Comparison of ENCODE assay signal across 12 cellular contexts in the genomic region with DNA sequence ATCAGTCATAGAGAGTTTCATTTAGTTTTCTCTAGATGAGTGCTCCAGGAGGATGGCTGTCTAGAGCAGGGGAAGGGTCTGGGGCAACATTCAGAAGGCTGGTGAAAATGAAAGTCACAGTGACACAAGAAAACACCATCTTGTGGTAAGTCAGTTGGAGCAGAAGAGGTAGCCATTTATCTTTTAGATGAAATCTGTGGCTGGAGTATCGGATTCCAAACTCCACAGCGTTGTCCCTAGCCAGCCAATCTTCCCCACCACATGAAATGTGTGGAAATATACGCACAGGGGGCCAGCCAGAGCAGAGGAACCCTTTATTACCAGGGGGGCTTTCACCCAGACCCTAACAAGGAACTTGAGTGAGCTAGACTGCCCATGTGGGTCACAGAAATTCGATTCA. TPM values are rescaled to one million over a fixed set of nuclear protein-coding genes. Genes with fewer than 3 reads are reported as not detected.
DNase-seq lines count a peak whose midpoint lies in the region; ATAC-seq, FAIRE-seq and TF ChIP-seq lines count a peak whose summit lies in the region.
"Had no signal": no experiment of that assay in that cellular context is flagged by ENCODE, and none has a peak within 500 bp of the region (broad histone marks: within the 10 kb centered on the region; RNA-seq: fewer than 3 reads in every experiment).

No MANE protein-coding gene starts in this region.

- no peaks in the 10 kb centered on the region for H3K36me3 ChIP-seq in CD4-positive, CD25-positive, alpha-beta regulatory T cell (ENCODE audit: control insufficient read depth, insufficient read depth, low read length)
- no peaks in the 10 kb centered on the region for H3K36me3 ChIP-seq in mesenchymal stem cell (ENCODE audit: control insufficient read depth in 1 of 2, insufficient read depth in 2 of 2, low read depth in 1 of 2, low read length in 2 of 2)
- H3K36me3 ChIP-seq: esophagus muscularis mucosa, sigmoid colon had no signal

- no peak overlapping the region for H2AFZ ChIP-seq in mesenchymal stem cell (ENCODE audit: low read depth, low read length)

- no peak for TF ChIP-seq POLR2A in GM12891 (IDR thresholded peaks at IDR 0.05; ENCODE audit: low read depth, low read length)

- no peaks in the 10 kb centered on the region for H3K9me3 Mint-ChIP-seq in CD4-positive, CD25-positive, alpha-beta regulatory T cell
- no peaks in the 10 kb centered on the region for H3K9me3 Mint-ChIP-seq in T-helper 1 cell treated with Interleukin-12 subunit alpha and Interleukin-12 subunit beta and Interleukin-4 antibody, amounts not matched to agents 30 μg/mL and 1 μg/mL, for 36 hours

- H3K4ac ChIP-seq in mesenchymal stem cell (ENCODE audit: low read depth in 1 of 2, low read length in 2 of 2) = peak overlapping the region in 1 of 2 experiments; percentile 35

- WGBS in mesenchymal stem cell = 94% methylated on average over 4 of the region's 4 CpGs

- peak in 1 of 3 donors; percentile 70 for DNase-seq in CD4-positive, CD25-positive, alpha-beta regulatory T cell
- DNase-seq in GM12891 (ENCODE audit: insufficient read length, low spot score) (no peak), mesenchymal stem cell (no peak), foreskin keratinocyte (no peak), NCI-H187 (lab: John Stamatoyannopoulos, UW) (no peak)
- DNase-seq: NCI-H1105 treated with DMSO at 0.1 percent for 48 hours, sigmoid colon had no signal

- no peak overlapping the region for H2BK15ac ChIP-seq in mesenchymal stem cell (ENCODE audit: low read depth, poor library complexity, severe bottlenecking)

- no peak overlapping the region for H3K14ac ChIP-seq in mesenchymal stem cell (ENCODE audit: low read length in 2 of 2)

- H3K36me3 Mint-ChIP-seq in CD4-positive, CD25-positive, alpha-beta regulatory T cell = peaks cover 8% of the 10 kb centered on the region
- H3K36me3 Mint-ChIP-seq in T-helper 1 cell treated with Interleukin-12 subunit alpha and Interleukin-12 subunit beta and Interleukin-4 antibody, amounts not matched to agents 30 μg/mL and 1 μg/mL, for 36 hours (ENCODE audit: low read depth) = peaks cover 37% of the 10 kb centered on the region

- no peak for ATAC-seq in CD4-positive, CD25-positive, alpha-beta regulatory T cell (ENCODE audit: low read depth in 2 of 2)
- no peak for ATAC-seq in GM21526 (IDR thresholded peaks at IDR 0.05; ENCODE audit: low FRiP score, unreplicated experiment)
- ATAC-seq in foreskin keratinocyte = no peak
- ATAC-seq in HG03457 (IDR thresholded peaks at IDR 0.05; ENCODE audit: unreplicated experiment) = no peak

- H2BK5ac ChIP-seq in mesenchymal stem cell (ENCODE audit: low read depth, low read length, poor library complexity, severe bottlenecking) = no peak overlapping the region

- H3K23ac ChIP-seq in mesenchymal stem cell (ENCODE audit: low read length in 2 of 2) = no peak overlapping the region

- H2BK12ac ChIP-seq in mesenchymal stem cell (ENCODE audit: low read length in 2 of 2) = no peak overlapping the region

- H3K27me3 ChIP-seq in CD4-positive, CD25-positive, alpha-beta regulatory T cell (ENCODE audit: control insufficient read depth, insufficient read depth, low read length) = no peaks in the 10 kb centered on the region
- H3K27me3 ChIP-seq in mesenchymal stem cell (ENCODE audit: control insufficient read depth in 1 of 2, insufficient read depth in 1 of 2, low read length in 2 of 2) (no peaks in the 10 kb centered on the region), foreskin keratinocyte (no peaks in the 10 kb centered on the region)
- H3K27me3 ChIP-seq: esophagus muscularis mucosa, sigmoid colon had no signal

- peaks cover 100% of the 10 kb centered on the region for H3K4me1 ChIP-seq in CD4-positive, CD25-positive, alpha-beta regulatory T cell (ENCODE audit: control insufficient read depth, insufficient read depth, low read length, poor library complexity, severe bottlenecking)
- H3K4me1 ChIP-seq in mesenchymal stem cell (ENCODE audit: control insufficient read depth, insufficient read depth, low read depth, low read length) (peaks cover 8% of the 10 kb centered on the region), foreskin keratinocyte (peaks cover 10% of the 10 kb centered on the region)

- H3K18ac ChIP-seq in mesenchymal stem cell (ENCODE audit: low read depth in 1 of 2, low read length in 2 of 2) = no peak overlapping the region

- H3K27ac ChIP-seq in CD4-positive, CD25-positive, alpha-beta regulatory T cell (ENCODE audit: insufficient read depth, low read length, poor library complexity, severe bottlenecking) = peak overlapping the region; percentile 85
- H3K27ac ChIP-seq in mesenchymal stem cell (ENCODE audit: low read length, poor library complexity, severe bottlenecking) (no peak overlapping the region), foreskin keratinocyte (no peak overlapping the region)
- H3K27ac ChIP-seq: esophagus muscularis mucosa, sigmoid colon had no signal

- no peak overlapping the region for H4K8ac ChIP-seq in mesenchymal stem cell (ENCODE audit: low read length)

- H3K4me3 Mint-ChIP-seq in CD4-positive, CD25-positive, alpha-beta regulatory T cell = peak overlapping the region; percentile 85 to 92 (median 91)
- peak overlapping the region; percentile 88 for H3K4me3 Mint-ChIP-seq in T-helper 1 cell treated with Interleukin-12 subunit alpha and Interleukin-12 subunit beta and Interleukin-4 antibody, amounts not matched to agents 30 μg/mL and 1 μg/mL, for 36 hours

- FAIRE-seq in GM12891 (lab: Jason Lieb, UNC) = peak; percentile 86
- FAIRE-seq: bronchial epithelial cell had no signal

- H3K79me1 ChIP-seq in mesenchymal stem cell (replicated peaks; ENCODE audit: low read length, poor library complexity, severe bottlenecking) = peaks cover 32% of the 10 kb centered on the region

- H4K91ac ChIP-seq in mesenchymal stem cell (ENCODE audit: low read length) = no peak overlapping the region

- no peak overlapping the region for H3K4me2 ChIP-seq in mesenchymal stem cell (ENCODE audit: low read length, poor library complexity, severe bottlenecking)

- H3K4me1 Mint-ChIP-seq in CD4-positive, CD25-positive, alpha-beta regulatory T cell = peaks cover 47 to 96% (median 80%) of the 10 kb centered on the region in 4 donors
- peaks cover 88% of the 10 kb centered on the region for H3K4me1 Mint-ChIP-seq in T-helper 1 cell treated with Interleukin-12 subunit alpha and Interleukin-12 subunit beta and Interleukin-4 antibody, amounts not matched to agents 30 μg/mL and 1 μg/mL, for 36 hours (ENCODE audit: low read depth)

- peak overlapping the region; percentile 90 to 96 (median 93) for H3K27ac Mint-ChIP-seq in CD4-positive, CD25-positive, alpha-beta regulatory T cell
- peak overlapping the region; percentile 96 for H3K27ac Mint-ChIP-seq in T-helper 1 cell treated with Interleukin-12 subunit alpha and Interleukin-12 subunit beta and Interleukin-4 antibody, amounts not matched to agents 30 μg/mL and 1 μg/mL, for 36 hours

- H2BK120ac ChIP-seq in mesenchymal stem cell (ENCODE audit: low read depth, low read length) = no peak overlapping the region

- H3K9ac ChIP-seq in mesenchymal stem cell (ENCODE audit: low read length) = no peak overlapping the region

- no peak for TF ChIP-seq CTCF in foreskin keratinocyte (conservative IDR thresholded peaks at IDR 0.05)

- H3K9me3 ChIP-seq in CD4-positive, CD25-positive, alpha-beta regulatory T cell (ENCODE audit: control insufficient read depth in 2 of 2, low read length in 2 of 2) = no peaks in the 10 kb centered on the region
- H3K9me3 ChIP-seq in mesenchymal stem cell (ENCODE audit: control insufficient read depth, low read length) = no peaks in the 10 kb centered on the region
- H3K9me3 ChIP-seq: esophagus muscularis mucosa, sigmoid colon had no signal

- H3K4me3 ChIP-seq in CD4-positive, CD25-positive, alpha-beta regulatory T cell (ENCODE audit: low read depth, low read length) = peak overlapping the region; percentile 88
- H3K4me3 ChIP-seq in mesenchymal stem cell (ENCODE audit: insufficient read depth in 1 of 2, low read depth in 1 of 2, low read length in 2 of 2) = no peak overlapping the region
- H3K4me3 ChIP-seq: esophagus muscularis mucosa, sigmoid colon had no signal

- no peaks in the 10 kb centered on the region for H3K27me3 Mint-ChIP-seq in CD4-positive, CD25-positive, alpha-beta regulatory T cell
- H3K27me3 Mint-ChIP-seq in T-helper 1 cell treated with Interleukin-12 subunit alpha and Interleukin-12 subunit beta and Interleukin-4 antibody, amounts not matched to agents 30 μg/mL and 1 μg/mL, for 36 hours (ENCODE audit: low read depth) = no peaks in the 10 kb centered on the region

- peak overlapping the region; percentile 73 for H2AK5ac ChIP-seq in mesenchymal stem cell (ENCODE audit: low read length, severe bottlenecking)

TF ChIP-seq in GM12891, 5 proteins besides CTCF, POLR2A, EP300 and RAD21:
- TF ChIP-seq TAF1 (IDR thresholded peaks at IDR 0.05; ENCODE audit: low read depth, low read length) (no peak), SPI1 (IDR thresholded peaks at IDR 0.05; ENCODE audit: low read depth, low read length) (no peak), PAX5 (IDR thresholded peaks at IDR 0.05; ENCODE audit: insufficient read depth, low read length, severe bottlenecking) (no peak), POLR2AphosphoS5 (IDR thresholded peaks at IDR 0.05; ENCODE audit: low read depth, low read length) (no peak), POU2F2 (IDR thresholded peaks at IDR 0.05; ENCODE audit: low read depth, low read length) (0 out of 2 replicates have a peak, but pooled peaks have one; percentile 42)

RNA-seq across cellular contexts. Expression of a gene that starts 15.9 kb away (rescaled TPM):
- total RNA-seq in CD4-positive, CD25-positive, alpha-beta regulatory T cell = 120 TPM
- polyA plus RNA-seq in CD4-positive, CD25-positive, alpha-beta regulatory T cell = 100 to 1,000 TPM; 183 to 244 (median 202) TPM
- polyA plus RNA-seq in GM12891 (2012; ENCODE audit: low read depth, missing spikeins) = 82.8 TPM
- 14.4 TPM for polyA plus RNA-seq in mesenchymal stem cell (2013, experiment 1 of 2)
- 15.0 TPM for polyA plus RNA-seq in mesenchymal stem cell (2013, experiment 2 of 2)
- 17.1 and 19.4 TPM in 2 replicates for total RNA-seq in foreskin keratinocyte
- 7.6 and 8.2 TPM in 2 replicates for polyA plus RNA-seq in foreskin keratinocyte
